Comparison of ENCODE assay signal across 1 cellular context in the genomic region with DNA sequence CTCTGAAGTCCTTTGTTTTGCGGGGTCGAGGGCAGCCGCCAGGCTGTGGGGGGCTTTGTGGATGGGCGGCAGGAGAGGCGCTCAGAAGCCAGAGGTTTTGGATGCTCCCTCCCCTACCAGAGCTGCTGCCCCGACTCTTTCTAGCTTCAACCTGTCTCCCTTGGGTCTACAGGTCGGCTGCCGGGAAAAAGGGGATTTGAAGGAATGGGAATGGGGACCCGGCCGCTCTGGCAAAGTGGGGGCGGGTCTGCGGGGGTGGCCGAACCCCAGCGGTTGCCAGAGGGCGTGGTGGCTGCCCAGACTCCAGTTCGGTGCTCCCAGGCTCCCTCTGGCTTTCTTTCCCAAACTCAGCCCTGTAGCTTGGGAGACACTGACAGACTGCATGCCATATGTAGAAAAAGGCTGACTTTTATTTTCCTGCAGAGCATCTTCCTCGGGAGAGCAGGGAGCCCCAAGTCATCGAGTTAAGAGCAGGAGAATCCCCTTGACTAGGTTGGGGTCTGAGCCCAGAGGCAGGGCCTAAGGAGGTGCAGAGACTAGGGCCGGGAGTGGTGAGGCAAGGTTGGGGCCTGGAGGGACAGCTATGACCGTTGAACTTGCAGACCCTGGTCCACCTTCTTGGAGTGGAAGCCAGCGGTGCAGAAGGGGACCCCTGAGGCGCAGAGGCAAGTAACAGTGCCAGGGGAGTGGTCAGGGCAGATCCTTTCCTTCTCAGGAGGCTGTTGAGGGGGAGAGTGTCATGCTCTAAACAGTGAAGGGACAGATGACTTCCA.
TF ChIP-seq lines count a peak whose summit lies in the region.

No MANE protein-coding gene starts in this region.

TF ChIP-seq in K562, 482 proteins besides CTCF, POLR2A, EP300 and RAD21 (continued from another document):
- TF ChIP-seq, protein P1, sequence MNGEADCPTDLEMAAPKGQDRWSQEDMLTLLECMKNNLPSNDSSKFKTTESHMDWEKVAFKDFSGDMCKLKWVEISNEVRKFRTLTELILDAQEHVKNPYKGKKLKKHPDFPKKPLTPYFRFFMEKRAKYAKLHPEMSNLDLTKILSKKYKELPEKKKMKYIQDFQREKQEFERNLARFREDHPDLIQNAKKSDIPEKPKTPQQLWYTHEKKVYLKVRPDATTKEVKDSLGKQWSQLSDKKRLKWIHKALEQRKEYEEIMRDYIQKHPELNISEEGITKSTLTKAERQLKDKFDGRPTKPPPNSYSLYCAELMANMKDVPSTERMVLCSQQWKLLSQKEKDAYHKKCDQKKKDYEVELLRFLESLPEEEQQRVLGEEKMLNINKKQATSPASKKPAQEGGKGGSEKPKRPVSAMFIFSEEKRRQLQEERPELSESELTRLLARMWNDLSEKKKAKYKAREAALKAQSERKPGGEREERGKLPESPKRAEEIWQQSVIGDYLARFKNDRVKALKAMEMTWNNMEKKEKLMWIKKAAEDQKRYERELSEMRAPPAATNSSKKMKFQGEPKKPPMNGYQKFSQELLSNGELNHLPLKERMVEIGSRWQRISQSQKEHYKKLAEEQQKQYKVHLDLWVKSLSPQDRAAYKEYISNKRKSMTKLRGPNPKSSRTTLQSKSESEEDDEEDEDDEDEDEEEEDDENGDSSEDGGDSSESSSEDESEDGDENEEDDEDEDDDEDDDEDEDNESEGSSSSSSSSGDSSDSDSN (IDR thresholded peaks at IDR 0.05; ENCODE audit: borderline replicate concordance in 1 of 2, low read depth in 2 of 2, low read length in 2 of 2): 0 out of 4 replicates have a peak, but pooled peaks of 1 of the 2 experiments have one; percentile 36
- 0 out of 2 replicates have a peak, but pooled peaks have one; percentile 39 for TF ChIP-seq OTX1 (CRISPR knock-in tag; IDR thresholded peaks at IDR 0.05)
- no peak for TF ChIP-seq RFX7 (CRISPR knock-in tag; IDR thresholded peaks at IDR 0.05)
- TF ChIP-seq, protein P2, sequence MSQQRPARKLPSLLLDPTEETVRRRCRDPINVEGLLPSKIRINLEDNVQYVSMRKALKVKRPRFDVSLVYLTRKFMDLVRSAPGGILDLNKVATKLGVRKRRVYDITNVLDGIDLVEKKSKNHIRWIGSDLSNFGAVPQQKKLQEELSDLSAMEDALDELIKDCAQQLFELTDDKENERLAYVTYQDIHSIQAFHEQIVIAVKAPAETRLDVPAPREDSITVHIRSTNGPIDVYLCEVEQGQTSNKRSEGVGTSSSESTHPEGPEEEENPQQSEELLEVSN (IDR thresholded peaks at IDR 0.05; ENCODE audit: borderline replicate concordance in 1 of 2, extremely low read depth in 1 of 2, insufficient read depth in 1 of 2, insufficient read length in 1 of 2, low read depth in 1 of 2, low read length in 1 of 2, poor library complexity in 1 of 2, severe bottlenecking in 1 of 2): peak in 1 of 2 experiments; percentile 7
- peak; percentile 10 for TF ChIP-seq TAF1 (IDR thresholded peaks at IDR 0.05; ENCODE audit: control insufficient read depth, extremely low read depth, insufficient read depth, low read length, severe bottlenecking)
